Comparison of ENCODE assay signal across 21 cellular contexts in genomic region chr19:11401808-11402543, GRCh38. TPM values are rescaled to one million over a fixed set of nuclear protein-coding genes. Genes with fewer than 3 reads are reported as not detected.
"Had no signal": no experiment of that assay in that cellular context is flagged by ENCODE, and none has a peak within 500 bp of the region (broad histone marks: within the 10 kb centered on the region; RNA-seq: fewer than 3 reads in every experiment).

No MANE protein-coding gene starts in this region.

- DNase-seq: activated CD4-positive, alpha-beta memory T cell treated with anti-CD3 and anti-CD28 coated beads for 36 hours; activated CD4-positive, alpha-beta T cell treated with anti-CD3 and anti-CD28 coated beads, Interleukin-2, amount 10 ng/mL, durations not matched to agents 7 days and 5 days; activated CD4-positive, CD25-positive, alpha-beta regulatory T cell; activated CD8-positive, alpha-beta memory T cell treated with anti-CD3 and anti-CD28 coated beads for 24 hours; activated gamma-delta T cell; activated naive CD4-positive, alpha-beta T cell treated with anti-CD3 and anti-CD28 coated beads for 36 hours; activated T-cell treated with anti-CD3 and anti-CD28 coated beads, Interleukin-2, amount 50 U/mL, for 4 hours; amygdala; Karpas-422; NCI-H1105 treated with DMSO at 0.1 percent for 48 hours; NCI-H1436 treated with DMSO at 0.1 percent for 48 hours; NCI-H187; NCI-H2081; NCI-H510A treated with DMSO at 0.1 percent for 48 hours; NCI-H69; SIG-M5; T-helper 1 cell had no signal

- H3K27ac ChIP-seq: VCaP had no signal

- FAIRE-seq: astrocyte, RCC 7860 had no signal

- ATAC-seq: activated T-cell treated with anti-CD3 and anti-CD28 coated beads, Interleukin-2, amount 50 U/mL, for 4 hours had no signal

RNA-seq across cellular contexts. Expression of gene RGL3, which starts 17.1 kb away (rescaled TPM):
- total RNA-seq: activated CD4-positive, alpha-beta memory T cell treated with anti-CD3 and anti-CD28 coated beads for 36 hours; activated CD4-positive, alpha-beta T cell treated with anti-CD3 and anti-CD28 coated beads, Interleukin-2, amount 10 ng/mL, durations not matched to agents 7 days and 5 days; activated naive CD4-positive, alpha-beta T cell treated with anti-CD3 and anti-CD28 coated beads for 36 hours; T-helper 2 cell treated with Interferon-gamma antibody and Interleukin-4, amounts not matched to agents 100 ng/mL and 5 ng/mL, for 36 hours had no signal

RNA-seq across cellular contexts. Expression of gene ODAD3, which starts 32.9 kb away (rescaled TPM):
- total RNA-seq: activated CD4-positive, alpha-beta T cell treated with anti-CD3 and anti-CD28 coated beads, Interleukin-2, amount 10 ng/mL, durations not matched to agents 7 days and 5 days; T-helper 2 cell treated with Interferon-gamma antibody and Interleukin-4, amounts not matched to agents 100 ng/mL and 5 ng/mL, for 36 hours had no signal
